Comparison of ENCODE assay signal across 33 cellular contexts in genomic region chr18:5142131-5142530, GRCh38. TPM values are rescaled to one million over a fixed set of nuclear protein-coding genes. Genes with fewer than 3 reads are reported as not detected.
"Had no signal": no experiment of that assay in that cellular context is flagged by ENCODE, and none has a peak within 500 bp of the region (broad histone marks: within the 10 kb centered on the region; RNA-seq: fewer than 3 reads in every experiment).

No MANE protein-coding gene starts in this region.

- H3K9me3 Mint-ChIP-seq: activated naive CD4-positive, alpha-beta T cell treated with anti-CD3 and anti-CD28 coated beads, Interleukin-2, amount 10 ng/mL, durations not matched to agents 7 days and 5 days; activated T-helper 1 cell treated with anti-CD3 and anti-CD28 coated beads, Interleukin-12 subunit alpha, Interleukin-12 subunit beta, Interleukin-2, Interleukin-4 antibody, amounts not matched to agents 30 ng/mL and 10 ng/mL and 1 ng/mL, durations not matched to agents 14 hours and 24 hours and 36 hours; naive thymus-derived CD8-positive, alpha-beta T cell; neural progenitor cell; stimulated activated effector memory CD8-positive, alpha-beta T cell treated with anti-CD3 and anti-CD28 coated beads, Interleukin-12 subunit alpha, Interleukin-12 subunit beta, amount 100 ng/mL, for 72 hours; stimulated activated naive CD8-positive, alpha-beta T cell treated with anti-CD3 and anti-CD28 coated beads, Interleukin-15, Interleukin-2, amounts not matched to agents 100 ng/mL and 50 ng/mL, for 24 hours; type B pancreatic cell had no signal

- H3K9me3 ChIP-seq: heart left ventricle, left ventricle myocardium inferior, psoas muscle, sigmoid colon, thoracic aorta, vagina had no signal

- H3K4me3 ChIP-seq: heart left ventricle, left ventricle myocardium inferior, lung, neural progenitor cell, psoas muscle, sigmoid colon, thoracic aorta, vagina had no signal

- H3K9ac ChIP-seq: neural progenitor cell, parathyroid adenoma had no signal

- H3K27me3 Mint-ChIP-seq: activated naive CD4-positive, alpha-beta T cell treated with anti-CD3 and anti-CD28 coated beads, Interleukin-2, amount 10 ng/mL, durations not matched to agents 7 days and 5 days; naive thymus-derived CD8-positive, alpha-beta T cell; stimulated activated naive CD8-positive, alpha-beta T cell treated with anti-CD3 and anti-CD28 coated beads, Interleukin-15, Interleukin-2, amounts not matched to agents 100 ng/mL and 50 ng/mL, for 24 hours; type B pancreatic cell had no signal

- H3K79me2 ChIP-seq: parathyroid adenoma had no signal

- H3K4me3 Mint-ChIP-seq: activated naive CD4-positive, alpha-beta T cell treated with anti-CD3 and anti-CD28 coated beads, Interleukin-2, amount 10 ng/mL, durations not matched to agents 7 days and 5 days; activated T-helper 1 cell treated with anti-CD3 and anti-CD28 coated beads, Interleukin-12 subunit alpha, Interleukin-12 subunit beta, Interleukin-2, Interleukin-4 antibody, amounts not matched to agents 30 ng/mL and 10 ng/mL and 1 ng/mL, durations not matched to agents 14 hours and 24 hours and 36 hours; naive thymus-derived CD8-positive, alpha-beta T cell; neural progenitor cell; stimulated activated effector memory CD8-positive, alpha-beta T cell treated with anti-CD3 and anti-CD28 coated beads, Interleukin-12 subunit alpha, Interleukin-12 subunit beta, amount 100 ng/mL, for 72 hours; stimulated activated naive CD8-positive, alpha-beta T cell treated with anti-CD3 and anti-CD28 coated beads, Interleukin-15, Interleukin-2, amounts not matched to agents 100 ng/mL and 50 ng/mL, for 24 hours; type B pancreatic cell had no signal

- H3K36me3 ChIP-seq: heart left ventricle, left ventricle myocardium inferior, neural progenitor cell, sigmoid colon, thoracic aorta, vagina had no signal

- H3K27ac Mint-ChIP-seq: activated naive CD4-positive, alpha-beta T cell treated with anti-CD3 and anti-CD28 coated beads, Interleukin-2, amount 10 ng/mL, durations not matched to agents 7 days and 5 days; activated T-helper 1 cell treated with anti-CD3 and anti-CD28 coated beads, Interleukin-12 subunit alpha, Interleukin-12 subunit beta, Interleukin-2, Interleukin-4 antibody, amounts not matched to agents 30 ng/mL and 10 ng/mL and 1 ng/mL, durations not matched to agents 14 hours and 24 hours and 36 hours; neural progenitor cell; stimulated activated effector memory CD8-positive, alpha-beta T cell treated with anti-CD3 and anti-CD28 coated beads, Interleukin-12 subunit alpha, Interleukin-12 subunit beta, amount 100 ng/mL, for 72 hours; stimulated activated naive CD8-positive, alpha-beta T cell treated with anti-CD3 and anti-CD28 coated beads, Interleukin-15, Interleukin-2, amounts not matched to agents 100 ng/mL and 50 ng/mL, for 24 hours; type B pancreatic cell had no signal

- H3K27me3 ChIP-seq: heart left ventricle, neural progenitor cell, sigmoid colon, vagina had no signal

- H3K27ac ChIP-seq: heart left ventricle, left ventricle myocardium inferior, neural progenitor cell, parathyroid adenoma, psoas muscle, sigmoid colon, thoracic aorta, vagina, VCaP had no signal

- H2AFZ ChIP-seq: neural progenitor cell, parathyroid adenoma had no signal

- DNase-seq: activated CD4-positive, alpha-beta T cell treated with anti-CD3 and anti-CD28 coated beads for 48 hours; activated CD4-positive, alpha-beta T cell treated with anti-CD3 and anti-CD28 coated beads, Interleukin-2, amount 50 U/mL, for 48 hours; activated CD8-positive, alpha-beta memory T cell treated with anti-CD3 and anti-CD28 coated beads for 24 hours; activated effector memory CD4-positive, alpha-beta T cell treated with anti-CD3 and anti-CD28 coated beads, Interleukin-2, amount 50 U/mL, for 16 hours; activated naive CD4-positive, alpha-beta T cell treated with anti-CD3 and anti-CD28 coated beads, Interleukin-2, amount 10 ng/mL, durations not matched to agents 7 days and 5 days; activated T-cell treated with anti-CD3 and anti-CD28 coated beads, Interleukin-2, amount 50 U/mL, for 1 hour; amygdala; caudate nucleus; foreskin fibroblast; heart left ventricle; left ventricle myocardium inferior; naive thymus-derived CD8-positive, alpha-beta T cell; occipital lobe; psoas muscle; sigmoid colon; small intestine; stimulated activated CD4-positive, alpha-beta T cell treated with anti-CD3 and anti-CD28 coated beads, Interleukin-4, amount 100 ng/mL, for 24 hours; T-helper 9 cell had no signal

- H3K4me1 Mint-ChIP-seq: neural progenitor cell; stimulated activated effector memory CD8-positive, alpha-beta T cell treated with anti-CD3 and anti-CD28 coated beads, Interleukin-12 subunit alpha, Interleukin-12 subunit beta, amount 100 ng/mL, for 72 hours had no signal

- H3K36me3 Mint-ChIP-seq: activated naive CD4-positive, alpha-beta T cell treated with anti-CD3 and anti-CD28 coated beads, Interleukin-2, amount 10 ng/mL, durations not matched to agents 7 days and 5 days; naive thymus-derived CD8-positive, alpha-beta T cell; neural progenitor cell; stimulated activated effector memory CD8-positive, alpha-beta T cell treated with anti-CD3 and anti-CD28 coated beads, Interleukin-12 subunit alpha, Interleukin-12 subunit beta, amount 100 ng/mL, for 72 hours; type B pancreatic cell had no signal

- H3K4me1 ChIP-seq: heart left ventricle, neural progenitor cell, psoas muscle, sigmoid colon, vagina had no signal

- ATAC-seq: activated CD4-positive, CD25-positive, alpha-beta regulatory T cell treated with anti-CD3 and anti-CD28 coated beads, Interleukin-2, amount 50 U/mL, for 24 hours; heart left ventricle; psoas muscle; stimulated activated effector memory CD8-positive, alpha-beta T cell treated with anti-CD3 and anti-CD28 coated beads, Interleukin-12 subunit alpha, Interleukin-12 subunit beta, amount 100 ng/mL, for 72 hours had no signal

- H3K4me2 ChIP-seq: neural progenitor cell had no signal

RNA-seq across cellular contexts. Expression of gene AKAIN1, which starts 54.9 kb away (rescaled TPM):
- total RNA-seq: activated T-helper 1 cell treated with anti-CD3 and anti-CD28 coated beads, Interleukin-12 subunit alpha, Interleukin-12 subunit beta, Interleukin-2, Interleukin-4 antibody, amounts not matched to agents 30 ng/mL and 10 ng/mL and 1 ng/mL, durations not matched to agents 14 hours and 24 hours and 36 hours; endothelial cell of umbilical vein; heart left ventricle; kidney epithelial cell; left ventricle myocardium inferior; lung; naive thymus-derived CD8-positive, alpha-beta T cell; psoas muscle; sigmoid colon; T-helper 1 cell treated with Interleukin-12 subunit alpha and Interleukin-12 subunit beta and Interleukin-4 antibody, amounts not matched to agents 30 ng/mL and 1 ng/mL, for 36 hours; thoracic aorta; vagina had no signal
- polyA plus RNA-seq: endothelial cell of umbilical vein; esophagus; heart left ventricle; lung; naive thymus-derived CD8-positive, alpha-beta T cell had no signal
